9 cellular contexts compared by ENCODE assay signal in genomic region chr10:78335691-78336401, GRCh38.
A peak's percentile ranks its signal among the peaks of the same experiment; 100 is the strongest.
DNase-seq lines count a peak whose midpoint lies in the region; ATAC-seq and TF ChIP-seq lines count a peak whose summit lies in the region.
"Had no signal": no experiment of that assay in that cellular context is flagged by ENCODE, and none has a peak within 500 bp of the region (broad histone marks: within the 10 kb centered on the region; RNA-seq: fewer than 3 reads in every experiment).

No MANE protein-coding gene starts in this region.

- DNase-seq in LNCaP clone FGC (ENCODE audit: low read depth): peak; percentile 50
- DNase-seq in cardiac fibroblast (ENCODE audit: low read depth in 2 of 2): peak; percentile 27 to 75
- peak; percentile 35 to 81 (median 74) for DNase-seq in right lobe of liver
- DNase-seq in tibial artery: peak in 1 of 2 donors; percentile 87
- no peak for DNase-seq in NCI-H1048 (lab: John Stamatoyannopoulos, UW)
- DNase-seq in stimulated activated naive CD4-positive, alpha-beta T cell (lab: John Stamatoyannopoulos, UW): no peak
- DNase-seq in mucosa of descending colon: no peak
- DNase-seq: Karpas-422 had no signal

- H3K27me3 ChIP-seq in right lobe of liver: no peaks in the 10 kb centered on the region
- no peaks in the 10 kb centered on the region for H3K27me3 ChIP-seq in tibial artery

- TF ChIP-seq CTCF in LNCaP clone FGC (IDR thresholded peaks at IDR 0.05; ENCODE audit: control insufficient read depth, extremely low read depth, insufficient read depth) (no peak), cardiac fibroblast (IDR thresholded peaks at IDR 0.05; ENCODE audit: low read depth, low read length) (no peak), right lobe of liver (IDR thresholded peaks at IDR 0.05) (no peak), tibial artery (IDR thresholded peaks at IDR 0.05) (no peak), mucosa of descending colon (IDR thresholded peaks at IDR 0.05) (no peak)

- H3K4me3 ChIP-seq in LNCaP clone FGC (ENCODE audit: low read depth, low read length) (no peak overlapping the region), cardiac fibroblast (replicated peaks in 1 of 2; ENCODE audit: low read depth in 2 of 2, low read length in 2 of 2) (no peak overlapping the region), right lobe of liver (no peak overlapping the region), tibial artery (no peak overlapping the region), mucosa of descending colon (no peak overlapping the region)

- H3K9me3 ChIP-seq in right lobe of liver (no peaks in the 10 kb centered on the region), tibial artery (no peaks in the 10 kb centered on the region), mucosa of descending colon (no peaks in the 10 kb centered on the region)

- intact Hi-C loops in right lobe of liver (cut with DNase I) (no loop called here), tibial artery (cut with DNase I; ENCODE audit: low total_unique reads) (no loop called here), mucosa of descending colon (cut with DNase I, micrococcal nuclease) (no loop called here)

- H3K36me3 ChIP-seq in right lobe of liver (no peaks in the 10 kb centered on the region), tibial artery (no peaks in the 10 kb centered on the region), mucosa of descending colon (ENCODE audit: low read depth) (no peaks in the 10 kb centered on the region)

- ATAC-seq in right lobe of liver (peak; percentile 51 to 94 (median 74)), mucosa of descending colon (no peak)
- ATAC-seq: HCT116 had no signal

- 37% methylated on average over 5 of the region's 5 CpGs for WGBS in right lobe of liver (ENCODE audit: insufficient coverage, low coverage, low lambda C conversion rate, missing lambda C conversion rate)

- no peak for TF ChIP-seq POLR2A in right lobe of liver (IDR thresholded peaks at IDR 0.05)

- H3K27ac ChIP-seq in right lobe of liver (peak overlapping the region in 1 of 3 donors; percentile 18), tibial artery (peak overlapping the region; percentile 66 to 70)

- peaks cover 0 to 12% (median 0%) of the 10 kb centered on the region in 4 donors for H3K4me1 ChIP-seq in right lobe of liver
- peaks cover 0 to 75% (median 33%) of the 10 kb centered on the region in 4 donors for H3K4me1 ChIP-seq in tibial artery
- no peaks in the 10 kb centered on the region for H3K4me1 ChIP-seq in mucosa of descending colon (ENCODE audit: low read depth)

Comparison
In these comparisons a context has a peak if more than half of its experiments do, and no peak if none do; other contexts are left out.
1. DNase-seq: peak in LNCaP clone FGC (single experiment), cardiac fibroblast (2 of 2) and right lobe of liver (3 of 3); none in NCI-H1048 (single experiment), stimulated activated naive CD4-positive, alpha-beta T cell (0 of 6) and mucosa of descending colon (0 of 3).